In genomic region chr10:103120546-103120945, GRCh38 we compare ENCODE assay signal across 16 cellular contexts.
DNase-seq lines count a peak whose midpoint lies in the region; ATAC-seq, FAIRE-seq and TF ChIP-seq lines count a peak whose summit lies in the region.
"Had no signal": no experiment of that assay in that cellular context is flagged by ENCODE, and none has a peak within 500 bp of the region (broad histone marks: within the 10 kb centered on the region; RNA-seq: fewer than 3 reads in every experiment).

No MANE protein-coding gene starts in this region.

- no peak overlapping the region for H3K9ac ChIP-seq in skeletal muscle tissue (ENCODE audit: low read depth in 1 of 3, low read length in 3 of 3)
- H3K9ac ChIP-seq: KMS-11 had no signal

- POLR2A ChIA-PET in A549 (lab: Yijun Ruan, JAX), result no interaction called here

- no peak for TF ChIP-seq RAD21 in A549 (conservative IDR thresholded peaks at IDR 0.05 in 1 of 2, IDR thresholded peaks at IDR 0.05 in 1 of 2)

- no peaks in the 10 kb centered on the region for H3K27me3 Mint-ChIP-seq in central memory CD8-positive, alpha-beta T cell

- ATAC-seq in A549 (no peak), gastroesophageal sphincter (no peak), HG02973 (IDR thresholded peaks at IDR 0.05; ENCODE audit: unreplicated experiment) (no peak), GM18505 (IDR thresholded peaks at IDR 0.05; ENCODE audit: unreplicated experiment) (no peak)
- no peak for ATAC-seq in central memory CD8-positive, alpha-beta T cell (replicated peaks; ENCODE audit: extremely low read depth, poor library complexity, severe bottlenecking)
- ATAC-seq: PC-3 had no signal

- in situ Hi-C loops in transverse colon (cut with MboI; ENCODE audit: low pct_ligation_motif_present in 1 of 4, low pct_unique_long_range_greater_than_20kb in 1 of 4, low sequenced_read_pairs in 3 of 4), result loop anchor here in 1 of 4 donors (25.0 kb wide), 1 partner anchor 117 kb away; the partner anchor contains the start of gene RPEL1

- H3K27ac ChIP-seq in A549 (peak overlapping the region in 1 of 2 experiments; percentile 18; a peak in 1 of 6 replicates), gastroesophageal sphincter (peak overlapping the region in 3 of 4 donors; percentile 12 to 24 (median 14)), skeletal muscle tissue (ENCODE audit: low read depth, low read length) (peak overlapping the region; percentile 69), transverse colon (peak overlapping the region in 1 of 4 donors; percentile 42)
- H3K27ac ChIP-seq: KMS-11 had no signal

- WGBS in A549 (ENCODE audit: missing lambda C conversion rate), result 84% methylated on average over 2 of the region's 2 CpGs
- WGBS in gastroesophageal sphincter (ENCODE audit: low coverage in 1 of 2), 2 donors, result 65 to 73% methylated on average over 2 of the region's 2 CpGs
- 74 to 75% methylated on average over 2 of the region's 2 CpGs for WGBS in transverse colon (ENCODE audit: low coverage in 1 of 2), 2 donors

- H3K27ac Mint-ChIP-seq in central memory CD8-positive, alpha-beta T cell (ENCODE audit: low read depth), result peak overlapping the region; percentile 69

- no peak for DNase-seq in A549 (ENCODE audit: low read depth in 1 of 2, low spot score in 1 of 2)
- no peak for DNase-seq in central memory CD8-positive, alpha-beta T cell (ENCODE audit: low spot score in 2 of 2)
- no peak for DNase-seq in transverse colon
- DNase-seq in putamen (ENCODE audit: low spot score), result no peak
- DNase-seq: COR-L47, MM.1S, NCI-H1105 treated with DMSO at 0.1 percent for 48 hours, NCI-H187, PC-3 had no signal

- H3K9me3 ChIP-seq in A549 (no peaks in the 10 kb centered on the region), gastroesophageal sphincter (no peaks in the 10 kb centered on the region), skeletal muscle tissue (ENCODE audit: control insufficient read depth in 3 of 3, low read length in 3 of 3) (no peaks in the 10 kb centered on the region), transverse colon (no peaks in the 10 kb centered on the region)

- FAIRE-seq in A549 (lab: Jason Lieb, UNC), result peak; percentile 51
- FAIRE-seq: GM18507 had no signal

- CTCF ChIA-PET in A549 (lab: Yijun Ruan, JAX), result interaction anchor here (0.7 to 2.3 kb wide), 3 partner anchors 73 to 213 kb away, joined by 3 to 6 read pairs (median 4); partner anchors contain the start of gene NT5C2

- H3K27me3 ChIP-seq in gastroesophageal sphincter (no peaks in the 10 kb centered on the region), skeletal muscle tissue (ENCODE audit: control insufficient read depth in 3 of 3, insufficient read depth in 3 of 3, low read length in 3 of 3) (no peaks in the 10 kb centered on the region), transverse colon (no peaks in the 10 kb centered on the region)

- intact Hi-C loops in transverse colon (cut with DNase I; ENCODE audit: low total_unique reads), result no loop called here

- H3K4me1 ChIP-seq in A549, result peaks cover 74% of the 10 kb centered on the region
- peaks cover 12 to 70% (median 19%) of the 10 kb centered on the region in 3 donors for H3K4me1 ChIP-seq in gastroesophageal sphincter
- H3K4me1 ChIP-seq in skeletal muscle tissue (ENCODE audit: control insufficient read depth in 3 of 3, insufficient read depth in 3 of 3, low read length in 3 of 3), result peaks cover 44 to 62% (median 45%) of the 10 kb centered on the region in 3 donors
- peaks cover 12 to 34% (median 17%) of the 10 kb centered on the region in 4 donors for H3K4me1 ChIP-seq in transverse colon

- H3K4me1 Mint-ChIP-seq in central memory CD8-positive, alpha-beta T cell, result peaks cover 18% of the 10 kb centered on the region

- TF ChIP-seq EP300 in A549 (IDR thresholded peaks at IDR 0.05), result no peak
- no peak for TF ChIP-seq EP300 in gastroesophageal sphincter (IDR thresholded peaks at IDR 0.05)
- no peak for TF ChIP-seq EP300 in transverse colon (IDR thresholded peaks at IDR 0.05; ENCODE audit: low read depth)

- H3K36me3 ChIP-seq in gastroesophageal sphincter, result no peaks in the 10 kb centered on the region
- H3K36me3 ChIP-seq in skeletal muscle tissue (ENCODE audit: control insufficient read depth in 3 of 3, insufficient read depth in 3 of 3, low read length in 3 of 3), result no peaks in the 10 kb centered on the region
- peaks cover 0 to under 1% (median 0%) of the 10 kb centered on the region in 4 donors for H3K36me3 ChIP-seq in transverse colon

- no peak overlapping the region for H3K4me3 ChIP-seq in A549
- H3K4me3 ChIP-seq in gastroesophageal sphincter, result no peak overlapping the region
- no peak overlapping the region for H3K4me3 ChIP-seq in skeletal muscle tissue (ENCODE audit: low read length in 3 of 3)
- H3K4me3 ChIP-seq in transverse colon, result no peak overlapping the region

- TF ChIP-seq CTCF in A549 (IDR thresholded peaks at IDR 0.05) (0 out of 3 replicates have a peak, but pooled peaks have one; percentile 10), gastroesophageal sphincter (IDR thresholded peaks at IDR 0.05) (no peak), transverse colon (IDR thresholded peaks at IDR 0.05) (no peak)

- no peak overlapping the region for H3K4me3 Mint-ChIP-seq in central memory CD8-positive, alpha-beta T cell
- H3K4me3 Mint-ChIP-seq: CD14-positive monocyte had no signal

- H3K36me3 Mint-ChIP-seq in central memory CD8-positive, alpha-beta T cell (ENCODE audit: insufficient read depth), result peaks cover 4% of the 10 kb centered on the region

- no peak for TF ChIP-seq POLR2A in A549 (IDR thresholded peaks at IDR 0.05; ENCODE audit: low read length)
- no peak for TF ChIP-seq POLR2A in gastroesophageal sphincter (IDR thresholded peaks at IDR 0.05)
- no peak for TF ChIP-seq POLR2A in transverse colon (IDR thresholded peaks at IDR 0.05)
- no peak for TF ChIP-seq POLR2A in GM18505 (IDR thresholded peaks at IDR 0.05; ENCODE audit: borderline replicate concordance, extremely low read depth, insufficient read depth, insufficient read length)

- no peaks in the 10 kb centered on the region for H3K9me3 Mint-ChIP-seq in central memory CD8-positive, alpha-beta T cell
- H3K9me3 Mint-ChIP-seq: CD14-positive monocyte had no signal

- peak overlapping the region; percentile 58 for H3K4me2 ChIP-seq in A549
- H3K4me2 ChIP-seq: KMS-11 had no signal

TF ChIP-seq in A549, 52 proteins besides CTCF, POLR2A, EP300 and RAD21:
- TF ChIP-seq NFE2L2 (conservative IDR thresholded peaks at IDR 0.05; ENCODE audit: low read length) (no peak), ZC3H11A (IDR thresholded peaks at IDR 0.05) (no peak), ELK1 (IDR thresholded peaks at IDR 0.05; ENCODE audit: low read depth, low read length) (no peak), REST (IDR thresholded peaks at IDR 0.05) (no peak), EHMT2 (IDR thresholded peaks at IDR 0.05; ENCODE audit: low read depth) (no peak), NR3C1 (IDR thresholded peaks at IDR 0.05) (no peak), FOSL2 (IDR thresholded peaks at IDR 0.05) (no peak), FOSL2 (CRISPR knock-in tag; IDR thresholded peaks at IDR 0.05) (no peak), E2F6 (IDR thresholded peaks at IDR 0.05; ENCODE audit: borderline replicate concordance, low read depth) (no peak), PHF8 (IDR thresholded peaks at IDR 0.05; ENCODE audit: borderline replicate concordance, low read depth) (no peak), RFX5 (IDR thresholded peaks at IDR 0.05) (no peak), TFCP2L1 (CRISPR knock-in tag; IDR thresholded peaks at IDR 0.05) (no peak), HDAC2 (IDR thresholded peaks at IDR 0.05) (no peak), HEYL (CRISPR knock-in tag; IDR thresholded peaks at IDR 0.05) (no peak)
